Comparison of ENCODE assay signal across 9 cellular contexts in the genomic region with DNA sequence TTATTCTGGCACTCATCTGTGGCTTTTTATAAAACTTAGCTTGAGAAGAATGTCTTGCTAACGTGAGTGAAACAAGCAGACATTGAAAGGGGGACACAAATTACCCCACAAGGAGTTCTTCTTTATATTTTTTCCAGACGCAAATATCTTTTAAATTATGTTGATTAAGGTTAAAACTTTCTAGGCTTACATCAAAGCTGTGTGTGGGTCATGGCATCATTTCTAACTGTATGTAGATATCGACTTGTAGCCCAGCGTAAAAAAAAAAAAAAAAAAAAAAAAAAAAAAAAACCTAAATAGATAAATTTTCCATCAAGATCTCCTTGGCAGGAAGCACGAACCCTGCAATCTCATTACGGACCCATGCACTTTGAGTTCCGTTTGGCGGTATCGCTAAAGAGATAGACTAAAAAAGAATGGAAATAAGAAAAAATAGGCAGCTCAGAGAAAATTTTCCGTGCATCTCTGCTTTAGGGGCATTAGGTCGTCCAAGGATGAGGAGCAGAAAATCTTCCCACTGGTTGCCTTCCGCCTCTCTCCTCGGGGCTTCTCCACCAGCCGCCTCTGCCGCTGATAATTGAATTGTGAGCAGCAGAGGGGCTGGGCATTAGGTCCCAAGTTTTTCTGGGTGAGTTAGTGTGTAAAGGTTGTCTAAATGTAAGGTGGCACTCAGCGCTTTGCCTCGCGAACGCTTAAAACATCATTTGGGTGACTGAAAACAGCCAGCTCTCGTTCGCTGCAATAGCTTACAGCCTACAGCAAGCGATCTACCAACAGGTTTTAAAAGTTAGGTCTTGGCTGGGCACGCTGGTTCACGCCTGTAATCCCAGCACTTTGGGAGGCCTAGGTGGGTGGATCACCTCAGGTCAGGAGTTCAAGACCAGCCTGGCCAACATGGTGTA.
DNase-seq lines count a peak whose midpoint lies in the region; ATAC-seq, FAIRE-seq and TF ChIP-seq lines count a peak whose summit lies in the region.
"Had no signal": no experiment of that assay in that cellular context is flagged by ENCODE, and none has a peak within 500 bp of the region (broad histone marks: within the 10 kb centered on the region; RNA-seq: fewer than 3 reads in every experiment).

No MANE protein-coding gene starts in this region.

- H3K4me1 Mint-ChIP-seq in activated T-helper 2 cell treated with anti-CD3 and anti-CD28 coated beads, Interferon-gamma antibody, Interleukin-2, Interleukin-4, amounts not matched to agents 10 μg/mL and 5 μg/mL and 100 μg/mL, durations not matched to agents 14 hours and 24 hours and 36 hours (ENCODE audit: low read depth) = peaks cover 19% of the 10 kb centered on the region

- peaks cover 2% of the 10 kb centered on the region for H3K27me3 ChIP-seq in right cardiac atrium (ENCODE audit: control insufficient read depth, insufficient read depth)
- peaks cover 19% of the 10 kb centered on the region for H3K27me3 ChIP-seq in upper lobe of right lung

- H3K4me3 ChIP-seq in right cardiac atrium (ENCODE audit: low read length) = peak overlapping the region; percentile 80
- peak overlapping the region; percentile 55 for H3K4me3 ChIP-seq in upper lobe of right lung

- H3K27me3 Mint-ChIP-seq in activated T-helper 2 cell treated with anti-CD3 and anti-CD28 coated beads, Interferon-gamma antibody, Interleukin-2, Interleukin-4, amounts not matched to agents 10 μg/mL and 5 μg/mL and 100 μg/mL, durations not matched to agents 14 hours and 24 hours and 36 hours (ENCODE audit: low read depth) = peaks cover 82% of the 10 kb centered on the region

- no peak for DNase-seq in right cardiac atrium
- DNase-seq in left ventricle myocardium superior = no peak
- no peak for DNase-seq in activated T-helper 2 cell treated with anti-CD3 and anti-CD28 coated beads, Interferon-gamma antibody, Interleukin-2, Interleukin-4, amounts not matched to agents 10 μg/mL and 5 μg/mL and 100 μg/mL, durations not matched to agents 14 hours and 24 hours and 36 hours (ENCODE audit: low spot score)
- peak; percentile 12 for DNase-seq in iris pigment epithelial cell (ENCODE audit: low read depth)
- DNase-seq in upper lobe of right lung = no peak
- DNase-seq in NAMALWA (ENCODE audit: low spot score) = no peak
- DNase-seq in RCC 7860 (ENCODE audit: low spot score) = no peak
- no peak for DNase-seq in activated CD4-positive, CD25-positive, alpha-beta regulatory T cell treated with anti-CD3 and anti-CD28 coated beads, Interleukin-2, amount 50 U/mL, for 72 hours
- DNase-seq: effector CD4-positive, alpha-beta T cell had no signal

- no peaks in the 10 kb centered on the region for H3K36me3 Mint-ChIP-seq in activated T-helper 2 cell treated with anti-CD3 and anti-CD28 coated beads, Interferon-gamma antibody, Interleukin-2, Interleukin-4, amounts not matched to agents 10 μg/mL and 5 μg/mL and 100 μg/mL, durations not matched to agents 14 hours and 24 hours and 36 hours (ENCODE audit: low read depth)

- ATAC-seq in right cardiac atrium = no peak
- no peak for ATAC-seq in left ventricle myocardium superior
- ATAC-seq in upper lobe of right lung = no peak

- H3K9me3 ChIP-seq in right cardiac atrium (ENCODE audit: control insufficient read depth, low read length) = peaks cover 3% of the 10 kb centered on the region
- H3K9me3 ChIP-seq in upper lobe of right lung = no peaks in the 10 kb centered on the region

- no peaks in the 10 kb centered on the region for H3K36me3 ChIP-seq in upper lobe of right lung

- WGBS in right cardiac atrium = 8% methylated on average over 24 of the region's 24 CpGs

- H3K27ac ChIP-seq in right cardiac atrium (ENCODE audit: low read length) (no peak overlapping the region), upper lobe of right lung (no peak overlapping the region)

- no peaks in the 10 kb centered on the region for H3K4me1 ChIP-seq in right cardiac atrium (ENCODE audit: control insufficient read depth, insufficient read depth, low read length)
- no peaks in the 10 kb centered on the region for H3K4me1 ChIP-seq in upper lobe of right lung

- H3K27ac Mint-ChIP-seq in activated T-helper 2 cell treated with anti-CD3 and anti-CD28 coated beads, Interferon-gamma antibody, Interleukin-2, Interleukin-4, amounts not matched to agents 10 μg/mL and 5 μg/mL and 100 μg/mL, durations not matched to agents 14 hours and 24 hours and 36 hours = peak overlapping the region; percentile 76

- H3K9me3 Mint-ChIP-seq in activated T-helper 2 cell treated with anti-CD3 and anti-CD28 coated beads, Interferon-gamma antibody, Interleukin-2, Interleukin-4, amounts not matched to agents 10 μg/mL and 5 μg/mL and 100 μg/mL, durations not matched to agents 14 hours and 24 hours and 36 hours = peaks cover 10% of the 10 kb centered on the region

- no peak for TF ChIP-seq CTCF in upper lobe of right lung (IDR thresholded peaks at IDR 0.05)

- FAIRE-seq in RCC 7860 (lab: Jason Lieb, UNC) = no peak

- intact Hi-C loops in right cardiac atrium (cut with DNase I) = no loop called here
- intact Hi-C loops in left ventricle myocardium superior (cut with micrococcal nuclease) = no loop called here
- intact Hi-C loops in activated T-helper 2 cell treated with anti-CD3 and anti-CD28 coated beads, Interferon-gamma antibody, Interleukin-2, Interleukin-4, amounts not matched to agents 10 μg/mL and 5 μg/mL and 100 μg/mL, durations not matched to agents 14 hours and 24 hours and 36 hours (cut with micrococcal nuclease) = no loop called here
- intact Hi-C loops in upper lobe of right lung (cut with DNase I) = no loop called here

- H3K4me3 Mint-ChIP-seq in activated T-helper 2 cell treated with anti-CD3 and anti-CD28 coated beads, Interferon-gamma antibody, Interleukin-2, Interleukin-4, amounts not matched to agents 10 μg/mL and 5 μg/mL and 100 μg/mL, durations not matched to agents 14 hours and 24 hours and 36 hours (ENCODE audit: low read depth) = peak overlapping the region; percentile 87
